ENCODE assay signal across 27 cellular contexts in genomic region chr4:6364146-6364545, GRCh38.
"Had no signal": no experiment of that assay in that cellular context is flagged by ENCODE, and none has a peak within 500 bp of the region (broad histone marks: within the 10 kb centered on the region; RNA-seq: fewer than 3 reads in every experiment).

No MANE protein-coding gene starts in this region.

- H3K9me3 ChIP-seq: SJSA1 had no signal

- H3K36me3 ChIP-seq: SJSA1 had no signal

- H3K9ac ChIP-seq: KMS-11 had no signal

- DNase-seq: Kasumi-1, MM.1S, MV-4-11, NCI-H1048, NCI-H1105, NCI-H1417, NCI-H1436 treated with DMSO at 0.1 percent for 48 hours, NCI-H1694, NCI-H187 treated with DMSO at 0.1 percent for 48 hours, NCI-H2029 treated with DMSO at 0.1 percent for 48 hours, NCI-H226, NCI-H446, NCI-H510A, NCI-H524 treated with DMSO at 0.1 percent for 48 hours, NCI-H69, NCI-H774, Right ventricle myocardium superior, RPMI8226, SIG-M5 had no signal

- H3K4me2 ChIP-seq: KMS-11 had no signal

- H3K4me3 ChIP-seq: K562, SJSA1, SK-N-MC had no signal

- ATAC-seq: K562 had no signal

- H3K9me3 Mint-ChIP-seq: IgD-negative memory B cell had no signal

- H3K4me3 Mint-ChIP-seq: IgD-negative memory B cell had no signal

- H3K27me3 ChIP-seq: SJSA1 had no signal

- H3K27ac ChIP-seq: HL-60, KMS-11, SJSA1, SK-N-MC had no signal

- H3K4me1 ChIP-seq: SJSA1 had no signal

- H3K27ac Mint-ChIP-seq: IgD-negative memory B cell had no signal

- FAIRE-seq: HTR-8/SVneo, K562, RCC 7860 had no signal
